ENCODE assay signal across 8 cellular contexts in the genomic region with DNA sequence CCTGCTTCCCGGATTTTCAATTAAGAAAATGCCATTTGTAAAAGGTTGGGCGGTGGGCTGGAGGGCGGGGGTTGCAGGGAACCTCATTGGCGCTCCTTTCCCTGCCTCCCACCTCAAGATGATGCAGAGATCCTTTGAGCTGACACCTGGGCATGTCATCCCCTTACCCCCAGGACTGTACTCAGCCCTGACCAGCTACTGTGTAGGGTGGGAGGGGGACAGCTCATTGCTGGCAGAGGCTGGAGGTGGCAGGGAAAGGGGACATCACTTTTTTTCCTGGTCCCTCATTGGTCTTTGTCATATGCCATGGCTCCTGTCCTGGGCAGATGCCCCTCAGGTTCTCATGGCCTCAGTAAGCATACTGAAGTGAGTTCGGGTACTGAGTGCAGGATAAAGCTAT. TPM values are rescaled to one million over a fixed set of nuclear protein-coding genes. Genes with fewer than 3 reads are reported as not detected.
DNase-seq lines count a peak whose midpoint lies in the region; ATAC-seq, FAIRE-seq and TF ChIP-seq lines count a peak whose summit lies in the region.
"Not testable (repeated sequence)": the region's sequence is repeated elsewhere in the genome, so short reads cannot be mapped to it uniquely, and the experiment has no call there.

No MANE protein-coding gene starts in this region.

- TF ChIP-seq RAD21 in K562 (CRISPR knock-in tag; conservative IDR thresholded peaks at IDR 0.05 in 1 of 2, IDR thresholded peaks at IDR 0.05 in 1 of 2); HepG2 (CRISPR knock-in tag; IDR thresholded peaks at IDR 0.05): not testable (repeated sequence)

- peak; percentile 23; the same call in 1 of the 2 replicates for TF ChIP-seq POLR2A in GM12891 (IDR thresholded peaks at IDR 0.05; ENCODE audit: low read depth, low read length)
- TF ChIP-seq POLR2A in K562 (conservative IDR thresholded peaks at IDR 0.05); HepG2 (IDR thresholded peaks at IDR 0.05; ENCODE audit: insufficient read depth in 1 of 2, low read depth in 2 of 2, low read length in 2 of 2); thyroid gland (IDR thresholded peaks at IDR 0.05): not testable (repeated sequence)

- H2AFZ ChIP-seq in K562 (ENCODE audit: low read depth, low read length); HepG2 (ENCODE audit: low read length): not testable (repeated sequence)

- not testable (repeated sequence) for ATAC-seq in K562; HepG2; omental fat pad (ENCODE audit: low FRiP score)

- peaks cover 65% of the 10 kb centered on the region for H3K4me1 Mint-ChIP-seq in activated CD4-positive, alpha-beta memory T cell treated with anti-CD3 and anti-CD28 coated beads for 36 hours (ENCODE audit: low read depth)
- H3K4me1 Mint-ChIP-seq in activated naive CD4-positive, alpha-beta T cell treated with anti-CD3 and anti-CD28 coated beads for 36 hours (ENCODE audit: low read depth): peaks cover 63% of the 10 kb centered on the region

- not testable (repeated sequence) for H3K4me1 ChIP-seq in K562 (replicated peaks in 1 of 2; ENCODE audit: control insufficient read depth in 2 of 2, insufficient read depth in 2 of 2, low read length in 2 of 2)
- peaks cover 11% of the 10 kb centered on the region for H3K4me1 ChIP-seq in cardiac muscle cell (ENCODE audit: low read depth)
- H3K4me1 ChIP-seq in HepG2 (ENCODE audit: insufficient read depth, low read length): peaks cover 22% of the 10 kb centered on the region
- H3K4me1 ChIP-seq in thyroid gland: peaks cover 22 to 38% of the 10 kb centered on the region in 2 donors

- not testable (repeated sequence) for H3K9me1 ChIP-seq in K562 (ENCODE audit: control insufficient read depth, insufficient read depth, low read length)

- not testable (repeated sequence) for TF ChIP-seq EP300 in K562 (IDR thresholded peaks at IDR 0.05; ENCODE audit: low read length); HepG2 (IDR thresholded peaks at IDR 0.05; ENCODE audit: low read depth in 2 of 2, low read length in 2 of 2); HepG2 (CRISPR knock-in tag; IDR thresholded peaks at IDR 0.05; ENCODE audit: borderline replicate concordance)

- in situ Hi-C loops in K562 (cut with MboI); HepG2 (cut with HindIII; ENCODE audit: extremely low pct_ligation_motif_present, low pct_unique_long_range_greater_than_20kb): not testable (repeated sequence)

- not testable (repeated sequence) for DNase-seq in GM12891 (ENCODE audit: insufficient read length, low spot score); activated CD4-positive, alpha-beta memory T cell treated with anti-CD3 and anti-CD28 coated beads for 36 hours; activated naive CD4-positive, alpha-beta T cell treated with anti-CD3 and anti-CD28 coated beads for 36 hours; K562 (ENCODE audit: extremely low read depth in 1 of 4, low spot score in 3 of 4); cardiac muscle cell (ENCODE audit: low read depth in 1 of 2, low spot score in 1 of 2); HepG2 (ENCODE audit: low spot score); thyroid gland
- peak; percentile 13 for DNase-seq in omental fat pad (ENCODE audit: low spot score)

- H3K9ac ChIP-seq in K562 (ENCODE audit: insufficient read depth in 1 of 2, low read depth in 2 of 2, low read length in 2 of 2); HepG2 (ENCODE audit: insufficient read depth, low read depth, low read length): not testable (repeated sequence)

- not testable (repeated sequence) for H3K4me3 Mint-ChIP-seq in activated CD4-positive, alpha-beta memory T cell treated with anti-CD3 and anti-CD28 coated beads for 36 hours; activated naive CD4-positive, alpha-beta T cell treated with anti-CD3 and anti-CD28 coated beads for 36 hours

- not testable (repeated sequence) for H3K27ac ChIP-seq in K562 (ENCODE audit: extremely low read depth, low read depth, low read length); HepG2 (ENCODE audit: extremely low read length, insufficient read depth, low read length)
- H3K27ac ChIP-seq in cardiac muscle cell (peak overlapping the region; percentile 70), thyroid gland (peak overlapping the region; percentile 37 to 71 (median 43))

- not testable (repeated sequence) for H3K9me3 ChIP-seq in K562 (replicated peaks; ENCODE audit: control insufficient read depth, insufficient read depth, low read depth, low read length); cardiac muscle cell (ENCODE audit: low read depth); HepG2 (ENCODE audit: low read length); thyroid gland

- H3K4me3 ChIP-seq in K562; cardiac muscle cell; HepG2 (replicated peaks in 1 of 3; ENCODE audit: insufficient read depth in 1 of 3, low read depth in 2 of 3, low read length in 3 of 3); thyroid gland (replicated peaks in 1 of 3): not testable (repeated sequence)

- FAIRE-seq in GM12891 (lab: Jason Lieb, UNC); K562 (lab: Jason Lieb, UNC); HepG2 (lab: Jason Lieb, UNC): not testable (repeated sequence)

- intact Hi-C loops in activated CD4-positive, alpha-beta memory T cell treated with anti-CD3 and anti-CD28 coated beads for 36 hours (cut with micrococcal nuclease); activated naive CD4-positive, alpha-beta T cell treated with anti-CD3 and anti-CD28 coated beads for 36 hours (cut with micrococcal nuclease); K562 (cut with micrococcal nuclease); HepG2 (cut with micrococcal nuclease; ENCODE audit: unreplicated experiment); thyroid gland (cut with DNase I): not testable (repeated sequence)

- POLR2A ChIA-PET in activated CD4-positive, alpha-beta memory T cell treated with anti-CD3 and anti-CD28 coated beads for 36 hours (lab: Charles Lee): interaction anchor here (0.6 kb wide), 1 partner anchor 166 kb away, joined by 3 read pairs; no protein-coding TSS in a partner anchor
- POLR2A ChIA-PET in K562 (lab: Yijun Ruan, JAX): interaction anchor here (1.0 to 1.6 kb wide), 2 partner anchors 9 to 11 kb away, joined by 4 to 5 read pairs; no protein-coding TSS in a partner anchor
- POLR2A ChIA-PET in HepG2 (lab: Yijun Ruan, JAX): interaction anchor here (0.6 to 0.9 kb wide), 2 partner anchors 12 to 176 kb away, joined by 3 to 4 read pairs; no protein-coding TSS in a partner anchor

- not testable (repeated sequence) for TF ChIP-seq CTCF in K562 (IDR thresholded peaks at IDR 0.05 in 2 of 3, conservative IDR thresholded peaks at IDR 0.05 in 1 of 3; ENCODE audit: insufficient read depth in 2 of 3, low read depth in 1 of 3, low read length in 3 of 3); cardiac muscle cell (IDR thresholded peaks at IDR 0.05; ENCODE audit: low read depth, low read length); HepG2 (CRISPR knock-in tag; IDR thresholded peaks at IDR 0.05); omental fat pad (IDR thresholded peaks at IDR 0.05); thyroid gland (IDR thresholded peaks at IDR 0.05)

- CTCF ChIA-PET in activated CD4-positive, alpha-beta memory T cell treated with anti-CD3 and anti-CD28 coated beads for 36 hours (lab: Charles Lee); activated naive CD4-positive, alpha-beta T cell treated with anti-CD3 and anti-CD28 coated beads for 36 hours (lab: Charles Lee); K562 (lab: Yijun Ruan, JAX; ENCODE audit: low intra/inter-chr PET ratio); HepG2 (lab: Yijun Ruan, JAX; ENCODE audit: low intra/inter-chr PET ratio, low total read pairs): not testable (repeated sequence)

- BruUV-seq in K562 (replicated peaks; lab: Mats Ljungman, UMichigan): TSS peak; percentile 11
- BruUV-seq in HepG2 (replicated peaks; lab: Mats Ljungman, UMichigan): not testable (repeated sequence)

- H3K27me3 ChIP-seq in K562 (ENCODE audit: control insufficient read depth in 2 of 2, insufficient read depth in 2 of 2, low read length in 2 of 2); cardiac muscle cell; HepG2 (ENCODE audit: control insufficient read depth in 1 of 2, insufficient read depth in 2 of 2, low read length in 2 of 2); thyroid gland: not testable (repeated sequence)

- H3K4me2 ChIP-seq in K562 (ENCODE audit: insufficient read depth, low read length); HepG2 (ENCODE audit: low read depth, low read length): not testable (repeated sequence)

- WGBS in K562 (ENCODE audit: insufficient coverage, low coverage, missing lambda C conversion rate): 87% methylated on average over 5 of the region's 5 CpGs
- 96% methylated on average over 5 of the region's 5 CpGs for WGBS in HepG2 (ENCODE audit: low lambda C conversion rate)
- 87 to 93% methylated on average over 5 of the region's 5 CpGs for WGBS in thyroid gland, 2 donors

- H3K36me3 Mint-ChIP-seq in activated CD4-positive, alpha-beta memory T cell treated with anti-CD3 and anti-CD28 coated beads for 36 hours: peaks cover 57% of the 10 kb centered on the region
- peaks cover 44% of the 10 kb centered on the region for H3K36me3 Mint-ChIP-seq in activated naive CD4-positive, alpha-beta T cell treated with anti-CD3 and anti-CD28 coated beads for 36 hours (ENCODE audit: low read depth)

- peak overlapping the region; percentile 66 for H3K27ac Mint-ChIP-seq in activated CD4-positive, alpha-beta memory T cell treated with anti-CD3 and anti-CD28 coated beads for 36 hours
- peak overlapping the region; percentile 33 for H3K27ac Mint-ChIP-seq in activated naive CD4-positive, alpha-beta T cell treated with anti-CD3 and anti-CD28 coated beads for 36 hours

- H3K9me3 Mint-ChIP-seq in activated CD4-positive, alpha-beta memory T cell treated with anti-CD3 and anti-CD28 coated beads for 36 hours; activated naive CD4-positive, alpha-beta T cell treated with anti-CD3 and anti-CD28 coated beads for 36 hours: not testable (repeated sequence)

- H3K36me3 ChIP-seq in K562 (ENCODE audit: control insufficient read depth, insufficient read depth, low read length) (peaks cover 45% of the 10 kb centered on the region), cardiac muscle cell (peaks cover 23% of the 10 kb centered on the region), HepG2 (replicated peaks in 1 of 2; ENCODE audit: control insufficient read depth in 1 of 2, insufficient read depth in 2 of 2, low read length in 2 of 2) (peaks cover 34 to 51% of the 10 kb centered on the region in 2 experiments), thyroid gland (peaks cover 23 to 24% of the 10 kb centered on the region in 2 donors)

- not testable (repeated sequence) for H3K79me2 ChIP-seq in K562 (ENCODE audit: control insufficient read depth, insufficient read depth, low read length); HepG2 (ENCODE audit: insufficient read depth, low read length)

- not testable (repeated sequence) for H4K20me1 ChIP-seq in K562 (replicated peaks; ENCODE audit: control insufficient read depth, insufficient read depth, low read length)
- H4K20me1 ChIP-seq in HepG2 (ENCODE audit: insufficient read depth, low read length): peaks cover 14% of the 10 kb centered on the region

- not testable (repeated sequence) for H3K27me3 Mint-ChIP-seq in activated CD4-positive, alpha-beta memory T cell treated with anti-CD3 and anti-CD28 coated beads for 36 hours; activated naive CD4-positive, alpha-beta T cell treated with anti-CD3 and anti-CD28 coated beads for 36 hours (ENCODE audit: low read depth)

RNA-seq across cellular contexts. Expression of gene PLAGL2, which starts 14.2 kb away (rescaled TPM):
- polyA plus RNA-seq in GM12891 (2012; ENCODE audit: low read depth, missing spikeins): 11.4 TPM
- 10 to 100 TPM; 93.9 to 95.6 TPM for total RNA-seq in activated CD4-positive, alpha-beta memory T cell treated with anti-CD3 and anti-CD28 coated beads for 36 hours
- 10 to 100 TPM; 63.3 to 64.9 TPM for total RNA-seq in activated naive CD4-positive, alpha-beta T cell treated with anti-CD3 and anti-CD28 coated beads for 36 hours
- total RNA-seq in K562 (2011; cell fraction: chromatin; rRNA removed; ENCODE audit: low replicate concordance): 15.9 and 22.3 TPM in 2 replicates
- total RNA-seq in K562 (2011; cell fraction: nucleolus; rRNA removed): 11.4 and 12.5 TPM in 2 replicates
- total RNA-seq in K562 (2011; cell fraction: nucleoplasm; rRNA removed): 18.0 and 31.8 TPM in 2 replicates
- total RNA-seq in K562 (2014; rRNA removed) (4.0 and 5.5 TPM in 2 replicates), K562 (2014; rRNA removed; fragmentation: Illumina TruSeq; extraction: Trizol) (5.6 and 6.4 TPM in 2 replicates), K562 (2015; rRNA removed; fragmentation: Illumina TruSeq; extraction: Trizol) (6.2 and 6.7 TPM in 2 replicates), K562 (2021) (20.1 and 21.8 TPM in 2 replicates), cardiac muscle cell (17.7 and 29.8 TPM in 2 replicates), HepG2 (2016; rRNA removed; fragmentation: Illumina TruSeq; extraction: Trizol) (15.3 and 26.5 TPM in 2 replicates), omental fat pad (10 to 100 TPM in 2 of 4 donors, 1 to 10 TPM in 2; 4.1 to 12.5 (median 8.1) TPM), thyroid gland (10 to 100 TPM in 1 of 4 donors, 1 to 10 TPM in 3; 6.5 to 11.7 (median 7.3) TPM)
- polyA plus RNA-seq in K562 (2011; rRNA removed) (7.1 and 7.2 TPM in 2 replicates), K562 (2014; fragmentation: Illumina TruSeq; extraction: Trizol) (21.8 and 24.3 TPM in 2 replicates), K562 (2014; fragmentation: Nextera tagmentation; extraction: Ambion mirVana) (1 to 10 TPM; 3.1 to 5.3 TPM), K562 (2014; rRNA removed) (10.6 and 11.4 TPM in 2 replicates), cardiac muscle cell (18.3 and 29.3 TPM in 2 replicates), HepG2 (2011; rRNA removed) (14.9 and 15.2 TPM in 2 replicates)
- 9.6 and 9.7 TPM in 2 replicates for polyA plus RNA-seq in K562 (2011; cell fraction: cytosol; rRNA removed)
- polyA plus RNA-seq in K562 (2011; cell fraction: nucleus; rRNA removed): 7.9 and 13.1 TPM in 2 replicates
- 11.7 and 12.7 TPM in 2 replicates for polyA plus RNA-seq in K562 (2012)
- polyA minus RNA-seq in K562 (2011; rRNA and poly(A)+ RNA removed): 6.5 and 8.3 TPM in 2 replicates
- 10.6 and 13.0 TPM in 2 replicates for polyA minus RNA-seq in K562 (2011; cell fraction: cytosol; rRNA and poly(A)+ RNA removed)
- 5.3 and 6.8 TPM in 2 replicates for polyA minus RNA-seq in K562 (2011; cell fraction: nucleus; rRNA and poly(A)+ RNA removed)
- total RNA-seq in HepG2 (2016; cell fraction: cytosol; rRNA removed; fragmentation: Illumina TruSeq; extraction: Trizol; ENCODE audit: low read depth): 4.9 and 5.7 TPM in 2 replicates
- 13.7 and 22.8 TPM in 2 replicates for total RNA-seq in HepG2 (2016; cell fraction: insoluble cytoplasmic fraction; rRNA removed; fragmentation: Illumina TruSeq; extraction: Trizol)
- total RNA-seq in HepG2 (2016; cell fraction: membrane; rRNA removed; fragmentation: Illumina TruSeq; extraction: Trizol): 25.1 and 26.3 TPM in 2 replicates
- 16.1 and 18.8 TPM in 2 replicates for total RNA-seq in HepG2 (2016; cell fraction: nucleus; rRNA removed; fragmentation: Illumina TruSeq; extraction: Trizol)
- polyA plus RNA-seq in HepG2 (2011; cell fraction: cytosol; rRNA removed): 12.9 and 15.9 TPM in 2 replicates
- polyA plus RNA-seq in HepG2 (2011; cell fraction: nucleus; rRNA removed): 15.6 and 19.1 TPM in 2 replicates
- 25.4 and 26.2 TPM in 2 replicates for polyA plus RNA-seq in HepG2 (2012)
- polyA plus RNA-seq in HepG2 (2016; cell fraction: cytosol; fragmentation: Illumina TruSeq; extraction: Trizol; ENCODE audit: low read depth): 4.5 and 4.7 TPM in 2 replicates
- polyA plus RNA-seq in HepG2 (2016; cell fraction: insoluble cytoplasmic fraction; fragmentation: Illumina TruSeq; extraction: Trizol; ENCODE audit: low read depth): 43.2 and 55.3 TPM in 2 replicates
- 27.0 and 27.7 TPM in 2 replicates for polyA plus RNA-seq in HepG2 (2016; cell fraction: membrane; fragmentation: Illumina TruSeq; extraction: Trizol; ENCODE audit: low read depth)
- 36.1 and 36.3 TPM in 2 replicates for polyA plus RNA-seq in HepG2 (2016; cell fraction: nucleus; fragmentation: Illumina TruSeq; extraction: Trizol; ENCODE audit: insufficient read depth, low read depth)
- 18.8 and 36.8 TPM in 2 replicates for polyA minus RNA-seq in HepG2 (2011; rRNA and poly(A)+ RNA removed; ENCODE audit: low replicate concordance)
- polyA minus RNA-seq in HepG2 (2011; cell fraction: cytosol; rRNA and poly(A)+ RNA removed): 17.8 and 22.1 TPM in 2 replicates
- polyA minus RNA-seq in HepG2 (2011; cell fraction: nucleus; rRNA and poly(A)+ RNA removed): 19.2 and 20.9 TPM in 2 replicates

RNA-seq across cellular contexts. Expression of gene POFUT1, which starts 14.3 kb away (rescaled TPM):
- polyA plus RNA-seq in GM12891 (2012; ENCODE audit: low read depth, missing spikeins): 10.7 TPM
- total RNA-seq in activated CD4-positive, alpha-beta memory T cell treated with anti-CD3 and anti-CD28 coated beads for 36 hours: 10 to 100 TPM; 48.4 to 48.5 TPM
- 10 to 100 TPM; 37.1 to 38.9 TPM for total RNA-seq in activated naive CD4-positive, alpha-beta T cell treated with anti-CD3 and anti-CD28 coated beads for 36 hours
- total RNA-seq in K562 (2011; cell fraction: chromatin; rRNA removed; ENCODE audit: low replicate concordance): 57.2 and 80.7 TPM in 2 replicates
- total RNA-seq in K562 (2011; cell fraction: nucleolus; rRNA removed): 72.2 and 72.5 TPM in 2 replicates
- 70.9 and 93.4 TPM in 2 replicates for total RNA-seq in K562 (2011; cell fraction: nucleoplasm; rRNA removed)
- total RNA-seq in K562 (2014; rRNA removed) (23.5 and 29.4 TPM in 2 replicates), K562 (2014; rRNA removed; fragmentation: Illumina TruSeq; extraction: Trizol) (25.7 and 25.9 TPM in 2 replicates), K562 (2015; rRNA removed; fragmentation: Illumina TruSeq; extraction: Trizol) (32.8 and 33.2 TPM in 2 replicates), K562 (2021) (38.2 and 44.7 TPM in 2 replicates), cardiac muscle cell (26.2 and 31.4 TPM in 2 replicates), HepG2 (2016; rRNA removed; fragmentation: Illumina TruSeq; extraction: Trizol) (30.2 and 58.3 TPM in 2 replicates), omental fat pad (10 to 100 TPM; 23.1 to 38.0 (median 27.8) TPM), thyroid gland (10 to 100 TPM; 35.1 to 40.5 (median 38.5) TPM)
- polyA plus RNA-seq in K562 (2011; rRNA removed) (21.3 and 21.6 TPM in 2 replicates), K562 (2014; fragmentation: Illumina TruSeq; extraction: Trizol) (32.7 and 34.3 TPM in 2 replicates), K562 (2014; fragmentation: Nextera tagmentation; extraction: Ambion mirVana) (1 to 10 TPM; 3.5 to 6.0 TPM), K562 (2014; rRNA removed) (22.7 and 24.8 TPM in 2 replicates), cardiac muscle cell (21.2 and 25.1 TPM in 2 replicates), HepG2 (2011; rRNA removed) (35.5 and 41.6 TPM in 2 replicates)
- 19.2 and 27.8 TPM in 2 replicates for polyA plus RNA-seq in K562 (2011; cell fraction: cytosol; rRNA removed)
- polyA plus RNA-seq in K562 (2011; cell fraction: nucleus; rRNA removed): 15.0 and 22.1 TPM in 2 replicates
- polyA plus RNA-seq in K562 (2012): 22.6 and 26.2 TPM in 2 replicates
- polyA minus RNA-seq in K562 (2011; rRNA and poly(A)+ RNA removed): 25.2 and 26.7 TPM in 2 replicates
- 19.7 and 23.0 TPM in 2 replicates for polyA minus RNA-seq in K562 (2011; cell fraction: cytosol; rRNA and poly(A)+ RNA removed)
- 13.7 and 16.8 TPM in 2 replicates for polyA minus RNA-seq in K562 (2011; cell fraction: nucleus; rRNA and poly(A)+ RNA removed)
- total RNA-seq in HepG2 (2016; cell fraction: cytosol; rRNA removed; fragmentation: Illumina TruSeq; extraction: Trizol; ENCODE audit: low read depth): 4.8 and 5.3 TPM in 2 replicates
- total RNA-seq in HepG2 (2016; cell fraction: insoluble cytoplasmic fraction; rRNA removed; fragmentation: Illumina TruSeq; extraction: Trizol): 27.5 and 55.8 TPM in 2 replicates
- total RNA-seq in HepG2 (2016; cell fraction: membrane; rRNA removed; fragmentation: Illumina TruSeq; extraction: Trizol): 17.7 and 18.8 TPM in 2 replicates
- 47.8 and 56.4 TPM in 2 replicates for total RNA-seq in HepG2 (2016; cell fraction: nucleus; rRNA removed; fragmentation: Illumina TruSeq; extraction: Trizol)
- polyA plus RNA-seq in HepG2 (2011; cell fraction: cytosol; rRNA removed): 39.5 and 45.0 TPM in 2 replicates
- polyA plus RNA-seq in HepG2 (2011; cell fraction: nucleus; rRNA removed): 25.7 and 30.2 TPM in 2 replicates
- 37.6 and 40.5 TPM in 2 replicates for polyA plus RNA-seq in HepG2 (2012)
- 3.9 and 4.5 TPM in 2 replicates for polyA plus RNA-seq in HepG2 (2016; cell fraction: cytosol; fragmentation: Illumina TruSeq; extraction: Trizol; ENCODE audit: low read depth)
- 22.5 and 25.1 TPM in 2 replicates for polyA plus RNA-seq in HepG2 (2016; cell fraction: insoluble cytoplasmic fraction; fragmentation: Illumina TruSeq; extraction: Trizol; ENCODE audit: low read depth)
- 8.5 and 10.3 TPM in 2 replicates for polyA plus RNA-seq in HepG2 (2016; cell fraction: membrane; fragmentation: Illumina TruSeq; extraction: Trizol; ENCODE audit: low read depth)
- polyA plus RNA-seq in HepG2 (2016; cell fraction: nucleus; fragmentation: Illumina TruSeq; extraction: Trizol; ENCODE audit: insufficient read depth, low read depth): 55.8 and 62.0 TPM in 2 replicates
- polyA minus RNA-seq in HepG2 (2011; rRNA and poly(A)+ RNA removed; ENCODE audit: low replicate concordance): 44.0 and 61.9 TPM in 2 replicates
- 31.7 and 41.7 TPM in 2 replicates for polyA minus RNA-seq in HepG2 (2011; cell fraction: cytosol; rRNA and poly(A)+ RNA removed)
- polyA minus RNA-seq in HepG2 (2011; cell fraction: nucleus; rRNA and poly(A)+ RNA removed): 33.5 and 39.0 TPM in 2 replicates
